ENCODE assay signal across 2 cellular contexts in genomic region chr3:30944124-30944523, GRCh38.
TF ChIP-seq lines count a peak whose summit lies in the region.

No MANE protein-coding gene starts in this region.

TF ChIP-seq in GM23338, 12 proteins besides CTCF, POLR2A, EP300 and RAD21:
- no peak for TF ChIP-seq ZNF114 (CRISPR knock-in tag; IDR thresholded peaks at IDR 0.05)
- TF ChIP-seq ZNF462 (CRISPR knock-in tag; IDR thresholded peaks at IDR 0.05): no peak
- TF ChIP-seq EZH2 (IDR thresholded peaks at IDR 0.05; ENCODE audit: low read depth, unreplicated experiment): no peak
- TF ChIP-seq ZNF331 (CRISPR knock-in tag; IDR thresholded peaks at IDR 0.05; ENCODE audit: low read depth): no peak
- TF ChIP-seq, protein P1, sequence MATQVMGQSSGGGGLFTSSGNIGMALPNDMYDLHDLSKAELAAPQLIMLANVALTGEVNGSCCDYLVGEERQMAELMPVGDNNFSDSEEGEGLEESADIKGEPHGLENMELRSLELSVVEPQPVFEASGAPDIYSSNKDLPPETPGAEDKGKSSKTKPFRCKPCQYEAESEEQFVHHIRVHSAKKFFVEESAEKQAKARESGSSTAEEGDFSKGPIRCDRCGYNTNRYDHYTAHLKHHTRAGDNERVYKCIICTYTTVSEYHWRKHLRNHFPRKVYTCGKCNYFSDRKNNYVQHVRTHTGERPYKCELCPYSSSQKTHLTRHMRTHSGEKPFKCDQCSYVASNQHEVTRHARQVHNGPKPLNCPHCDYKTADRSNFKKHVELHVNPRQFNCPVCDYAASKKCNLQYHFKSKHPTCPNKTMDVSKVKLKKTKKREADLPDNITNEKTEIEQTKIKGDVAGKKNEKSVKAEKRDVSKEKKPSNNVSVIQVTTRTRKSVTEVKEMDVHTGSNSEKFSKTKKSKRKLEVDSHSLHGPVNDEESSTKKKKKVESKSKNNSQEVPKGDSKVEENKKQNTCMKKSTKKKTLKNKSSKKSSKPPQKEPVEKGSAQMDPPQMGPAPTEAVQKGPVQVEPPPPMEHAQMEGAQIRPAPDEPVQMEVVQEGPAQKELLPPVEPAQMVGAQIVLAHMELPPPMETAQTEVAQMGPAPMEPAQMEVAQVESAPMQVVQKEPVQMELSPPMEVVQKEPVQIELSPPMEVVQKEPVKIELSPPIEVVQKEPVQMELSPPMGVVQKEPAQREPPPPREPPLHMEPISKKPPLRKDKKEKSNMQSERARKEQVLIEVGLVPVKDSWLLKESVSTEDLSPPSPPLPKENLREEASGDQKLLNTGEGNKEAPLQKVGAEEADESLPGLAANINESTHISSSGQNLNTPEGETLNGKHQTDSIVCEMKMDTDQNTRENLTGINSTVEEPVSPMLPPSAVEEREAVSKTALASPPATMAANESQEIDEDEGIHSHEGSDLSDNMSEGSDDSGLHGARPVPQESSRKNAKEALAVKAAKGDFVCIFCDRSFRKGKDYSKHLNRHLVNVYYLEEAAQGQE (IDR thresholded peaks at IDR 0.05; ENCODE audit: unreplicated experiment): no peak
- no peak for TF ChIP-seq POLR2AphosphoS5 (IDR thresholded peaks at IDR 0.05; ENCODE audit: low read depth)
TF ChIP-seq in GM23338: peak in this region for 0.

TF ChIP-seq in H1, 55 proteins besides CTCF, POLR2A, EP300 and RAD21:
- TF ChIP-seq CHD1 (IDR thresholded peaks at IDR 0.05; ENCODE audit: low read depth, low read length): no peak
- no peak for TF ChIP-seq ZNF274 (IDR thresholded peaks at IDR 0.05; ENCODE audit: borderline replicate concordance, extremely low read depth, low read length)
- TF ChIP-seq RBBP5 (IDR thresholded peaks at IDR 0.05; ENCODE audit: borderline replicate concordance, low read depth, low read length): no peak
- no peak for TF ChIP-seq E2F6 (IDR thresholded peaks at IDR 0.05)
- no peak for TF ChIP-seq PHF8 (conservative IDR thresholded peaks at IDR 0.05; ENCODE audit: low read depth, low read length)
- no peak for TF ChIP-seq NANOG (IDR thresholded peaks at IDR 0.05; ENCODE audit: insufficient read depth, low read depth, low read length, poor library complexity, severe bottlenecking)
- TF ChIP-seq FOSL1 (IDR thresholded peaks at IDR 0.05; ENCODE audit: insufficient read depth, low read depth, low read length): no peak
- TF ChIP-seq SRF (IDR thresholded peaks at IDR 0.05; ENCODE audit: low read depth, low read length): no peak
- TF ChIP-seq JUN (IDR thresholded peaks at IDR 0.05; ENCODE audit: low read depth, low read length): no peak
- no peak for TF ChIP-seq CTBP2 (IDR thresholded peaks at IDR 0.05; ENCODE audit: borderline replicate concordance, insufficient read depth, insufficient read length, low read length)
- no peak for TF ChIP-seq CBX5 (IDR thresholded peaks at IDR 0.05; ENCODE audit: low read depth, low read length)
